In the genomic region with DNA sequence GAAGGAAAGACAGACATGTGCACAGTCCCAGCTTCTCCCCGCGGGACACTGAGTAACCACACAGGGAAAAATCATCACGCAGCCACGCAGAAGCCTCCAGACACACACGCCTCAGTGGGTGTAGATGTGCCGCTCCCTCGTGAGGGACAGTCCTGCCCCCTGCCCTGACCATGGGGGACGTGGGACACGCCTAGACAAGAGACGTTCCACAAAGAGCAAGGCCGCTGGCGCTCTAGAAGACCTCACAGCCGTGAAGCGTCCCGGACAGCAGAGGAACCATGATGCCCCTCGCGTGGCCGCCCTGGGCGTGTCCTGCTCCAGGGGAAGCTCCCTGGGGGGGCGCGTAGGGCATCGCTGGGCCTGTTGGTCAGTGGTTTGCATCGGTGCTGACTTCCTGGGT, we compare ENCODE assay signal across 20 cellular contexts.
DNase-seq lines count a peak whose midpoint lies in the region; ATAC-seq and TF ChIP-seq lines count a peak whose summit lies in the region.
"Had no signal": no experiment of that assay in that cellular context is flagged by ENCODE, and none has a peak within 500 bp of the region (broad histone marks: within the 10 kb centered on the region; RNA-seq: fewer than 3 reads in every experiment).

No MANE protein-coding gene starts in this region.

- peaks cover 2% of the 10 kb centered on the region for H3K9me3 Mint-ChIP-seq in activated naive CD8-positive, alpha-beta T cell treated with anti-CD3 and anti-CD28 coated beads, Interleukin-2, amount 10 ng/mL, durations not matched to agents 7 days and 5 days
- peaks cover 2% of the 10 kb centered on the region for H3K9me3 Mint-ChIP-seq in activated naive CD8-positive, alpha-beta T cell treated with anti-CD3 and anti-CD28 coated beads for 36 hours
- H3K9me3 Mint-ChIP-seq in activated CD4-positive, alpha-beta T cell treated with anti-CD3 and anti-CD28 coated beads for 36 hours (ENCODE audit: low read depth) = no peaks in the 10 kb centered on the region
- H3K9me3 Mint-ChIP-seq: CD4-positive, CD25-positive, alpha-beta regulatory T cell had no signal

- H3K4me3 Mint-ChIP-seq in activated naive CD8-positive, alpha-beta T cell treated with anti-CD3 and anti-CD28 coated beads, Interleukin-2, amount 10 ng/mL, durations not matched to agents 7 days and 5 days = no peak overlapping the region
- no peak overlapping the region for H3K4me3 Mint-ChIP-seq in activated naive CD8-positive, alpha-beta T cell treated with anti-CD3 and anti-CD28 coated beads for 36 hours
- no peak overlapping the region for H3K4me3 Mint-ChIP-seq in activated CD4-positive, alpha-beta T cell treated with anti-CD3 and anti-CD28 coated beads for 36 hours
- H3K4me3 Mint-ChIP-seq: CD4-positive, CD25-positive, alpha-beta regulatory T cell; GM23338; HFFc6 had no signal

- H3K27me3 ChIP-seq in lower lobe of right lung (ENCODE audit: low read depth) = no peaks in the 10 kb centered on the region
- peaks cover 0 to 13% of the 10 kb centered on the region in 2 donors for H3K27me3 ChIP-seq in tibial artery

- H3K36me3 ChIP-seq in lower lobe of right lung (peaks cover 4% of the 10 kb centered on the region), tibial artery (peaks cover 0 to 8% (median 5%) of the 10 kb centered on the region in 3 donors)

- no peaks in the 10 kb centered on the region for H3K27me3 Mint-ChIP-seq in activated naive CD8-positive, alpha-beta T cell treated with anti-CD3 and anti-CD28 coated beads, Interleukin-2, amount 10 ng/mL, durations not matched to agents 7 days and 5 days
- H3K27me3 Mint-ChIP-seq in activated naive CD8-positive, alpha-beta T cell treated with anti-CD3 and anti-CD28 coated beads for 36 hours = no peaks in the 10 kb centered on the region
- H3K27me3 Mint-ChIP-seq in activated CD4-positive, alpha-beta T cell treated with anti-CD3 and anti-CD28 coated beads for 36 hours = no peaks in the 10 kb centered on the region
- H3K27me3 Mint-ChIP-seq: CD4-positive, CD25-positive, alpha-beta regulatory T cell had no signal

- H3K9me3 ChIP-seq in lower lobe of right lung = no peaks in the 10 kb centered on the region
- no peaks in the 10 kb centered on the region for H3K9me3 ChIP-seq in tibial artery
- H3K9me3 ChIP-seq: A549 had no signal

- H3K4me1 ChIP-seq in lower lobe of right lung (no peaks in the 10 kb centered on the region), tibial artery (no peaks in the 10 kb centered on the region)
- H3K4me1 ChIP-seq: A549 had no signal

- peaks cover 22% of the 10 kb centered on the region for H3K36me3 Mint-ChIP-seq in activated naive CD8-positive, alpha-beta T cell treated with anti-CD3 and anti-CD28 coated beads, Interleukin-2, amount 10 ng/mL, durations not matched to agents 7 days and 5 days
- H3K36me3 Mint-ChIP-seq in activated naive CD8-positive, alpha-beta T cell treated with anti-CD3 and anti-CD28 coated beads for 36 hours = peaks cover 2% of the 10 kb centered on the region
- H3K36me3 Mint-ChIP-seq in activated CD4-positive, alpha-beta T cell treated with anti-CD3 and anti-CD28 coated beads for 36 hours (ENCODE audit: low read depth) = no peaks in the 10 kb centered on the region

- ATAC-seq in activated naive CD8-positive, alpha-beta T cell treated with anti-CD3 and anti-CD28 coated beads, Interleukin-2, amount 10 ng/mL, durations not matched to agents 7 days and 5 days (ENCODE audit: low read depth) = no peak
- ATAC-seq in lower lobe of right lung (no peak), GM19397 (IDR thresholded peaks at IDR 0.05; ENCODE audit: unreplicated experiment) (no peak)
- no peak for ATAC-seq in activated CD4-positive, alpha-beta T cell treated with anti-CD3 and anti-CD28 coated beads for 36 hours
- ATAC-seq: A549, GM12878, GM23338 had no signal

- CTCF ChIA-PET in activated CD4-positive, alpha-beta T cell treated with anti-CD3 and anti-CD28 coated beads for 36 hours (lab: Charles Lee) = no interaction called here

- H3K27ac ChIP-seq in lower lobe of right lung (no peak overlapping the region), tibial artery (no peak overlapping the region)
- H3K27ac ChIP-seq: A549, RWPE1 had no signal

- H3K27ac Mint-ChIP-seq in activated naive CD8-positive, alpha-beta T cell treated with anti-CD3 and anti-CD28 coated beads, Interleukin-2, amount 10 ng/mL, durations not matched to agents 7 days and 5 days = no peak overlapping the region
- no peak overlapping the region for H3K27ac Mint-ChIP-seq in activated naive CD8-positive, alpha-beta T cell treated with anti-CD3 and anti-CD28 coated beads for 36 hours
- H3K27ac Mint-ChIP-seq in activated CD4-positive, alpha-beta T cell treated with anti-CD3 and anti-CD28 coated beads for 36 hours = no peak overlapping the region
- H3K27ac Mint-ChIP-seq: GM23338, HFFc6 had no signal

- POLR2A ChIA-PET in activated naive CD8-positive, alpha-beta T cell treated with anti-CD3 and anti-CD28 coated beads, Interleukin-2, amount 10 ng/mL, durations not matched to agents 7 days and 5 days (lab: Charles Lee) = no interaction called here
- POLR2A ChIA-PET in activated CD4-positive, alpha-beta T cell treated with anti-CD3 and anti-CD28 coated beads for 36 hours (lab: Charles Lee) = no interaction called here

- H3K4me3 ChIP-seq in lower lobe of right lung (no peak overlapping the region), tibial artery (no peak overlapping the region)
- H3K4me3 ChIP-seq: A549, GM12878, GM23338 had no signal

- peaks cover 2% of the 10 kb centered on the region for H3K4me1 Mint-ChIP-seq in activated naive CD8-positive, alpha-beta T cell treated with anti-CD3 and anti-CD28 coated beads, Interleukin-2, amount 10 ng/mL, durations not matched to agents 7 days and 5 days
- H3K4me1 Mint-ChIP-seq in activated naive CD8-positive, alpha-beta T cell treated with anti-CD3 and anti-CD28 coated beads for 36 hours = peaks cover 2% of the 10 kb centered on the region
- H3K4me1 Mint-ChIP-seq in activated CD4-positive, alpha-beta T cell treated with anti-CD3 and anti-CD28 coated beads for 36 hours = no peaks in the 10 kb centered on the region
- H3K4me1 Mint-ChIP-seq: GM23338 had no signal

- intact Hi-C loops in lower lobe of right lung (cut with DNase I) = no loop called here
- intact Hi-C loops in tibial artery (cut with DNase I; ENCODE audit: low total_unique reads) = no loop called here
- intact Hi-C loops in activated CD4-positive, alpha-beta T cell treated with anti-CD3 and anti-CD28 coated beads for 36 hours (cut with DNase I, micrococcal nuclease) = no loop called here

- TF ChIP-seq CTCF in lower lobe of right lung (IDR thresholded peaks at IDR 0.05) (no peak), tibial artery (IDR thresholded peaks at IDR 0.05) (no peak)

- DNase-seq in activated naive CD8-positive, alpha-beta T cell treated with anti-CD3 and anti-CD28 coated beads, Interleukin-2, amount 10 ng/mL, durations not matched to agents 7 days and 5 days = peak; percentile 24
- no peak for DNase-seq in activated naive CD8-positive, alpha-beta T cell treated with anti-CD3 and anti-CD28 coated beads for 36 hours
- DNase-seq in RPMI7951 (ENCODE audit: low read depth) = peak; percentile 28
- peak; percentile 39 for DNase-seq in lower lobe of right lung
- DNase-seq in tibial artery = peak; percentile 3 to 46
- no peak for DNase-seq in activated CD4-positive, alpha-beta T cell treated with anti-CD3 and anti-CD28 coated beads for 36 hours
- DNase-seq: Calu3; CD4-positive, CD25-positive, alpha-beta regulatory T cell; DMS79; HFFc6; KBM-7; NCI-H1048; NCI-H146; NCI-H226; NCI-H526 treated with DMSO at 0.1 percent for 48 hours had no signal

Comparison
In these comparisons a context has a peak if more than half of its experiments do, and no peak if none do; other contexts are left out.
1. DNase-seq: peak in activated naive CD8-positive, alpha-beta T cell treated with anti-CD3 and anti-CD28 coated beads, Interleukin-2, amount 10 ng/mL, durations not matched to agents 7 days and 5 days (single experiment), RPMI7951 (single experiment), lower lobe of right lung (single experiment) and tibial artery (2 of 2); none in activated naive CD8-positive, alpha-beta T cell treated with anti-CD3 and anti-CD28 coated beads for 36 hours (single experiment) and activated CD4-positive, alpha-beta T cell treated with anti-CD3 and anti-CD28 coated beads for 36 hours (single experiment).